ENCODE assay signal across 8 cellular contexts in genomic region chr9:22079873-22080341, GRCh38.
A peak's percentile ranks its signal among the peaks of the same experiment; 100 is the strongest.
DNase-seq lines count a peak whose midpoint lies in the region; ATAC-seq and TF ChIP-seq lines count a peak whose summit lies in the region.

No MANE protein-coding gene starts in this region.

- peak; percentile 88 for ATAC-seq in GM21619 (IDR thresholded peaks at IDR 0.05; ENCODE audit: unreplicated experiment)

- TF ChIP-seq CTCF in HFFc6 (IDR thresholded peaks at IDR 0.05): no peak
- no peak for TF ChIP-seq CTCF in transverse colon (IDR thresholded peaks at IDR 0.05)

- H3K4me1 ChIP-seq in transverse colon: peaks cover 0 to 10% (median 7%) of the 10 kb centered on the region in 4 donors

- in situ Hi-C loops in transverse colon (cut with MboI; ENCODE audit: low pct_ligation_motif_present in 1 of 4, low pct_unique_long_range_greater_than_20kb in 1 of 4, low sequenced_read_pairs in 3 of 4): no loop called here

- TF ChIP-seq POLR2A in transverse colon (IDR thresholded peaks at IDR 0.05): no peak

- peaks cover 35% of the 10 kb centered on the region for H3K9me3 Mint-ChIP-seq in T-helper 1 cell treated with Interleukin-12 subunit alpha and Interleukin-12 subunit beta and Interleukin-4 antibody, amounts not matched to agents 30 μg/mL and 1 μg/mL, for 36 hours
- H3K9me3 Mint-ChIP-seq in HFFc6: no peaks in the 10 kb centered on the region

- H3K27ac ChIP-seq in epithelial cell of prostate (peak overlapping the region; percentile 21), transverse colon (no peak overlapping the region)

- no peak overlapping the region for H3K4me3 ChIP-seq in transverse colon

- H3K27me3 Mint-ChIP-seq in T-helper 1 cell treated with Interleukin-12 subunit alpha and Interleukin-12 subunit beta and Interleukin-4 antibody, amounts not matched to agents 30 μg/mL and 1 μg/mL, for 36 hours (ENCODE audit: low read depth): peaks cover 50% of the 10 kb centered on the region
- no peaks in the 10 kb centered on the region for H3K27me3 Mint-ChIP-seq in HFFc6 (ENCODE audit: insufficient read depth)

- H3K4me3 Mint-ChIP-seq in T-helper 1 cell treated with Interleukin-12 subunit alpha and Interleukin-12 subunit beta and Interleukin-4 antibody, amounts not matched to agents 30 μg/mL and 1 μg/mL, for 36 hours: peak overlapping the region; percentile 53
- no peak overlapping the region for H3K4me3 Mint-ChIP-seq in HFFc6

- H3K36me3 Mint-ChIP-seq in T-helper 1 cell treated with Interleukin-12 subunit alpha and Interleukin-12 subunit beta and Interleukin-4 antibody, amounts not matched to agents 30 μg/mL and 1 μg/mL, for 36 hours (ENCODE audit: low read depth): peaks cover 36% of the 10 kb centered on the region
- no peaks in the 10 kb centered on the region for H3K36me3 Mint-ChIP-seq in HFFc6 (ENCODE audit: low read depth)

- peak overlapping the region; percentile 83 for H3K27ac Mint-ChIP-seq in T-helper 1 cell treated with Interleukin-12 subunit alpha and Interleukin-12 subunit beta and Interleukin-4 antibody, amounts not matched to agents 30 μg/mL and 1 μg/mL, for 36 hours
- no peak overlapping the region for H3K27ac Mint-ChIP-seq in HFFc6

- H3K4me1 Mint-ChIP-seq in T-helper 1 cell treated with Interleukin-12 subunit alpha and Interleukin-12 subunit beta and Interleukin-4 antibody, amounts not matched to agents 30 μg/mL and 1 μg/mL, for 36 hours (ENCODE audit: low read depth): peaks cover 49% of the 10 kb centered on the region
- peaks cover 17% of the 10 kb centered on the region for H3K4me1 Mint-ChIP-seq in HFFc6 (ENCODE audit: low read depth)

- 46 to 54% methylated on average over 4 of the region's 4 CpGs for WGBS in transverse colon (ENCODE audit: low coverage in 1 of 2), 2 donors

- H3K27me3 ChIP-seq in transverse colon: no peaks in the 10 kb centered on the region

- intact Hi-C loops in transverse colon (cut with DNase I; ENCODE audit: low total_unique reads): no loop called here

- DNase-seq in EH (ENCODE audit: low read depth): peak; percentile 53
- DNase-seq in epithelial cell of prostate (ENCODE audit: low read depth, low spot score): peak; percentile 78
- DNase-seq in stimulated activated CD4-positive, alpha-beta T cell treated with anti-CD3 and anti-CD28 coated beads, Interleukin-15, amount 100 ng/mL, for 24 hours: peak; percentile 67
- DNase-seq in HFFc6: no peak
- no peak for DNase-seq in transverse colon
- no peak for DNase-seq in mesenteric fat pad (ENCODE audit: low spot score)

- no peaks in the 10 kb centered on the region for H3K36me3 ChIP-seq in transverse colon

- no peaks in the 10 kb centered on the region for H3K9me3 ChIP-seq in transverse colon

- TF ChIP-seq EP300 in transverse colon (IDR thresholded peaks at IDR 0.05; ENCODE audit: low read depth): no peak

Comparison
In these comparisons a context has a peak if more than half of its experiments do, and no peak if none do; other contexts are left out.
1. DNase-seq: peak in EH (single experiment), epithelial cell of prostate (single experiment) and stimulated activated CD4-positive, alpha-beta T cell treated with anti-CD3 and anti-CD28 coated beads, Interleukin-15, amount 100 ng/mL, for 24 hours (single experiment); none in HFFc6 (single experiment), transverse colon (single experiment) and mesenteric fat pad (single experiment).